1 cellular context compared by ENCODE assay signal in the genomic region with DNA sequence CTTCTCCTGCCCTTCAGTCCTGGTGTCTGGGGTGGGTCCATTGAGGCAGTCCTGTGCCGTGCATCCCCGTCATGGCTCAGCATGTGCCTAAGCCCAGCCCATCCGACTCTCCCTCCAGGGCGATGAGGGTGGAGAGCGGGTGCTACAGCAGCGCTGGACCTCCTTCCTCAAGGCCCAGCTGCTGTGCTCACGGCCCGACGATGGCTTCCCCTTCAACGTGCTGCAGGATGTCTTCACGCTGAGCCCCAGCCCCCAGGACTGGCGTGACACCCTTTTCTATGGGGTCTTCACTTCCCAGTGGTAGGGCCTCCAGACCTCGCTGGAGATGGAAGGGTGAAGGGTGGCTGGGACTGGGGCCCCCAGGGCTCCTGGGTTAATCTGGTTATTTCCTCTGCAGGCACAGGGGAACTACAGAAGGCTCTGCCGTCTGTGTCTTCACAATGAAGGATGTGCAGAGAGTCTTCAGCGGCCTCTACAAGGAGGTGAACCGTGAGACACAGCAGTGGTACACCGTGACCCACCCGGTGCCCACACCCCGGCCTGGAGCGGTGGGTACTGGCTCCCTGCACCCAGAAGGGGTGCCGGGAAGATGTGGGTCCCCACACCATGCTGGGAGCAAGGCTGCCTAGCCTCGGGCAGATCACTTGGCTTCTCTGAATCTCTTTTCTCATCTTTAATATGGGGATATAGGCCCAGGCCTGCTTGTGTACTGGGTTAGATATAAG.
TF ChIP-seq lines count a peak whose summit lies in the region.

No MANE protein-coding gene starts in this region.

TF ChIP-seq in H1, 55 proteins besides CTCF, POLR2A, EP300 and RAD21:
- TF ChIP-seq POLR2AphosphoS5 (IDR thresholded peaks at IDR 0.05; ENCODE audit: low read depth, low read length) = 0 out of 2 replicates have a peak, but pooled peaks have one; percentile 23
- no peak for TF ChIP-seq TAF1 (IDR thresholded peaks at IDR 0.05; ENCODE audit: low read depth, low read length)
- TF ChIP-seq YY1 (IDR thresholded peaks at IDR 0.05; ENCODE audit: low read depth, low read length) = no peak
- TF ChIP-seq EGR1 (IDR thresholded peaks at IDR 0.05; ENCODE audit: borderline replicate concordance, low read depth, low read length) = no peak
